ENCODE assay signal across 1 cellular context in the genomic region with DNA sequence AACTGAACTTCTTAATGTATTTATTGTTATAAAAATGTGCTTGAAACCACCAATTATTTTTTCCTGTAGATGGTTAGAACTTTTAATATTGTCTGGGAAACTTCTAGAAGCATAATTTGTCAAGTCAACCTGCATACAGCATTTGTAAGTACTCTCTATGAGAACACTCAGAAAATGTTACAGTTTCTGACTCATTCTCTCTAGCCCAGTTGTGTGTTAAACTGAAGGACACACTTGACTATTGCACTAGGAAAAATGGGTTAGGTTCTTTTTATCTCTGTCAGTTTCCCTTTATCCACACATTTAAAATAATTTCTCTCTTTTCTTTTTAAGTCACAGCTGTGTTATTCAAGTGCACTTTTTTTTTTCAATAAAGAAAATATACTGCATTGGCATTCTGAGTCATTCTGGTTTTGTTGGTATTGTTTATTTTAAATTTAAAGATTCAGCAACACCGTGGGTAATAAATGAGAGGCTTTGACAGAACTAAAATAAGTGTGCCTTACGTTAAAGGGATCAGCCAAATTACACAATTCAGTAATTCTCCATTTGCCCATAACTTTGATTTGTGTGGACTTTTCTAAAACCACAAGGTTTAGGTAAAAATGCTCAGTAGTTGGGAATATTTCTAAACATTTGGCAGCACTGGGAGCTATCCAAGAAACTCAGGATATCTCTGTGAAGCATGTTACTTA.
TF ChIP-seq lines count a peak whose summit lies in the region.

No MANE protein-coding gene starts in this region.

TF ChIP-seq in HepG2, 621 proteins besides CTCF, POLR2A, EP300 and RAD21 (continued from another document):
- TF ChIP-seq, protein P1, sequence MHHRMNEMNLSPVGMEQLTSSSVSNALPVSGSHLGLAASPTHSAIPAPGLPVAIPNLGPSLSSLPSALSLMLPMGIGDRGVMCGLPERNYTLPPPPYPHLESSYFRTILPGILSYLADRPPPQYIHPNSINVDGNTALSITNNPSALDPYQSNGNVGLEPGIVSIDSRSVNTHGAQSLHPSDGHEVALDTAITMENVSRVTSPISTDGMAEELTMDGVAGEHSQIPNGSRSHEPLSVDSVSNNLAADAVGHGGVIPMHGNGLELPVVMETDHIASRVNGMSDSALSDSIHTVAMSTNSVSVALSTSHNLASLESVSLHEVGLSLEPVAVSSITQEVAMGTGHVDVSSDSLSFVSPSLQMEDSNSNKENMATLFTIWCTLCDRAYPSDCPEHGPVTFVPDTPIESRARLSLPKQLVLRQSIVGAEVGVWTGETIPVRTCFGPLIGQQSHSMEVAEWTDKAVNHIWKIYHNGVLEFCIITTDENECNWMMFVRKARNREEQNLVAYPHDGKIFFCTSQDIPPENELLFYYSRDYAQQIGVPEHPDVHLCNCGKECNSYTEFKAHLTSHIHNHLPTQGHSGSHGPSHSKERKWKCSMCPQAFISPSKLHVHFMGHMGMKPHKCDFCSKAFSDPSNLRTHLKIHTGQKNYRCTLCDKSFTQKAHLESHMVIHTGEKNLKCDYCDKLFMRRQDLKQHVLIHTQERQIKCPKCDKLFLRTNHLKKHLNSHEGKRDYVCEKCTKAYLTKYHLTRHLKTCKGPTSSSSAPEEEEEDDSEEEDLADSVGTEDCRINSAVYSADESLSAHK (CRISPR knock-in tag; IDR thresholded peaks at IDR 0.05; ENCODE audit: borderline replicate concordance): no peak
- no peak for TF ChIP-seq ZNF775 (CRISPR knock-in tag; IDR thresholded peaks at IDR 0.05; ENCODE audit: borderline replicate concordance)
- TF ChIP-seq GABPB1 (CRISPR knock-in tag; IDR thresholded peaks at IDR 0.05): no peak
- TF ChIP-seq ZNF792 (CRISPR knock-in tag; IDR thresholded peaks at IDR 0.05): no peak
- no peak for TF ChIP-seq YEATS2 (CRISPR knock-in tag; IDR thresholded peaks at IDR 0.05; ENCODE audit: borderline replicate concordance)
- TF ChIP-seq SMAD3 (CRISPR knock-in tag; IDR thresholded peaks at IDR 0.05): no peak
- no peak for TF ChIP-seq HOXA9 (CRISPR knock-in tag; IDR thresholded peaks at IDR 0.05; ENCODE audit: borderline replicate concordance)
- no peak for TF ChIP-seq CAMTA2 (CRISPR knock-in tag; IDR thresholded peaks at IDR 0.05; ENCODE audit: borderline replicate concordance)
- no peak for TF ChIP-seq ESRRA (CRISPR knock-in tag; IDR thresholded peaks at IDR 0.05; ENCODE audit: low read depth)
- TF ChIP-seq, protein P2, sequence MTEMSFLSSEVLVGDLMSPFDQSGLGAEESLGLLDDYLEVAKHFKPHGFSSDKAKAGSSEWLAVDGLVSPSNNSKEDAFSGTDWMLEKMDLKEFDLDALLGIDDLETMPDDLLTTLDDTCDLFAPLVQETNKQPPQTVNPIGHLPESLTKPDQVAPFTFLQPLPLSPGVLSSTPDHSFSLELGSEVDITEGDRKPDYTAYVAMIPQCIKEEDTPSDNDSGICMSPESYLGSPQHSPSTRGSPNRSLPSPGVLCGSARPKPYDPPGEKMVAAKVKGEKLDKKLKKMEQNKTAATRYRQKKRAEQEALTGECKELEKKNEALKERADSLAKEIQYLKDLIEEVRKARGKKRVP (CRISPR knock-in tag; IDR thresholded peaks at IDR 0.05): no peak
- no peak for TF ChIP-seq NR2F6 (IDR thresholded peaks at IDR 0.05)
- no peak for TF ChIP-seq NR2F6 (CRISPR knock-in tag; IDR thresholded peaks at IDR 0.05)
- TF ChIP-seq, protein P3, sequence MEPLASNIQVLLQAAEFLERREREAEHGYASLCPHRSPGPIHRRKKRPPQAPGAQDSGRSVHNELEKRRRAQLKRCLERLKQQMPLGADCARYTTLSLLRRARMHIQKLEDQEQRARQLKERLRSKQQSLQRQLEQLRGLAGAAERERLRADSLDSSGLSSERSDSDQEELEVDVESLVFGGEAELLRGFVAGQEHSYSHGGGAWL (CRISPR knock-in tag; IDR thresholded peaks at IDR 0.05): no peak
